In genomic region chr22:50326959-50327710, GRCh38 we compare ENCODE assay signal across 8 cellular contexts. TPM values are rescaled to one million over a fixed set of nuclear protein-coding genes. Genes with fewer than 3 reads are reported as not detected.
DNase-seq lines count a peak whose midpoint lies in the region; ATAC-seq and TF ChIP-seq lines count a peak whose summit lies in the region.

Gene DENND6B (minus strand): TSS chr22:50327012. CDS start chr22:50326988, 24 bp downstream.

- H3K4me1 ChIP-seq in iPS DF 6.9 (ENCODE audit: control insufficient read depth, insufficient read depth, low read length) (peaks cover 3% of the 10 kb centered on the region; the same call in 1 of the 2 replicates), sigmoid colon (peaks cover 0 to 18% (median 16%) of the 10 kb centered on the region in 4 donors)

- WGBS in iPS DF 6.9 (ENCODE audit: insufficient coverage, insufficient read length): no CpG with 5 or more reads among the region's 104 CpGs
- WGBS in sigmoid colon, 2 donors: 1% methylated on average over 104 of the region's 104 CpGs

- H3K27me3 ChIP-seq in iPS DF 6.9 (ENCODE audit: control insufficient read depth, insufficient read depth, low read length): no peaks in the 10 kb centered on the region
- no peaks in the 10 kb centered on the region for H3K27me3 ChIP-seq in sigmoid colon

- peak; percentile 83 for DNase-seq in HCEC 1CT
- DNase-seq in NB4 (ENCODE audit: low read depth): peak; percentile 81
- DNase-seq in T1000 (lab: John Stamatoyannopoulos, UW): peak; percentile 47
- peak; percentile 68 for DNase-seq in astrocyte of the spinal cord (ENCODE audit: low read depth, low spot score)
- DNase-seq in iPS DF 6.9 (ENCODE audit: low read depth, low spot score): no peak
- peak; percentile 88 for DNase-seq in sigmoid colon

- peak; percentile 50 for TF ChIP-seq POLR2A in NB4 (IDR thresholded peaks at IDR 0.05; ENCODE audit: extremely low read depth, insufficient read length)
- no peak for TF ChIP-seq POLR2A in sigmoid colon (IDR thresholded peaks at IDR 0.05)

- in situ Hi-C loops in astrocyte of the spinal cord (cut with HindIII; ENCODE audit: low sequenced_read_pairs): no loop called here

- no peaks in the 10 kb centered on the region for H3K9me3 ChIP-seq in iPS DF 6.9 (ENCODE audit: control insufficient read depth, insufficient read depth, low read length)
- no peaks in the 10 kb centered on the region for H3K9me3 ChIP-seq in sigmoid colon

- intact Hi-C loops in sigmoid colon (cut with DNase I): loop anchor here (1.0 to 5.0 kb wide), 4 partner anchors 16 to 52 kb away; partner anchors contain the start of genes PLXNB2 and PPP6R2

- H3K36me3 ChIP-seq in iPS DF 6.9 (ENCODE audit: control insufficient read depth, insufficient read depth, low read length) (no peaks in the 10 kb centered on the region), sigmoid colon (no peaks in the 10 kb centered on the region)

- TF ChIP-seq CTCF in NB4 (IDR thresholded peaks at IDR 0.05; ENCODE audit: low read depth, low read length) (peak; percentile 12), astrocyte of the spinal cord (IDR thresholded peaks at IDR 0.05; ENCODE audit: low read depth, low read length) (peak; percentile 18), sigmoid colon (IDR thresholded peaks at IDR 0.05) (peak in 2 of 4 experiments; percentile 35 to 40)

- no peak for TF ChIP-seq EP300 in sigmoid colon (IDR thresholded peaks at IDR 0.05)

- H3K4me3 ChIP-seq in GM08714 (ENCODE audit: low read length) (peak within 1 kb of the TSS; percentile 68), NB4 (ENCODE audit: low read depth, low read length) (peak within 1 kb of the TSS; percentile 46), astrocyte of the spinal cord (ENCODE audit: low read depth, low read length) (peak within 1 kb of the TSS; percentile 55), iPS DF 6.9 (ENCODE audit: low read length) (peak within 1 kb of the TSS; percentile 70), sigmoid colon (peak within 1 kb of the TSS; percentile 63 to 81 (median 70))

- H3K27ac ChIP-seq in iPS DF 6.9 (ENCODE audit: low read length) (no peak within 1 kb of the TSS), sigmoid colon (peak within 1 kb of the TSS; percentile 89 to 96 (median 93))

- no peak for ATAC-seq in HG03039 (IDR thresholded peaks at IDR 0.05; ENCODE audit: unreplicated experiment)

RNA-seq across cellular contexts. Expression of gene DENND6B, which starts in this region (rescaled TPM):
- 1 to 10 TPM; 2.1 to 7.2 (median 2.8) TPM for total RNA-seq in sigmoid colon
- polyA plus RNA-seq in sigmoid colon: 1 to 10 TPM in 2 of 3 donors, under 1 TPM in 1; 0.69 to 4.4 (median 1.2) TPM
